9 cellular contexts compared by ENCODE assay signal in the genomic region with DNA sequence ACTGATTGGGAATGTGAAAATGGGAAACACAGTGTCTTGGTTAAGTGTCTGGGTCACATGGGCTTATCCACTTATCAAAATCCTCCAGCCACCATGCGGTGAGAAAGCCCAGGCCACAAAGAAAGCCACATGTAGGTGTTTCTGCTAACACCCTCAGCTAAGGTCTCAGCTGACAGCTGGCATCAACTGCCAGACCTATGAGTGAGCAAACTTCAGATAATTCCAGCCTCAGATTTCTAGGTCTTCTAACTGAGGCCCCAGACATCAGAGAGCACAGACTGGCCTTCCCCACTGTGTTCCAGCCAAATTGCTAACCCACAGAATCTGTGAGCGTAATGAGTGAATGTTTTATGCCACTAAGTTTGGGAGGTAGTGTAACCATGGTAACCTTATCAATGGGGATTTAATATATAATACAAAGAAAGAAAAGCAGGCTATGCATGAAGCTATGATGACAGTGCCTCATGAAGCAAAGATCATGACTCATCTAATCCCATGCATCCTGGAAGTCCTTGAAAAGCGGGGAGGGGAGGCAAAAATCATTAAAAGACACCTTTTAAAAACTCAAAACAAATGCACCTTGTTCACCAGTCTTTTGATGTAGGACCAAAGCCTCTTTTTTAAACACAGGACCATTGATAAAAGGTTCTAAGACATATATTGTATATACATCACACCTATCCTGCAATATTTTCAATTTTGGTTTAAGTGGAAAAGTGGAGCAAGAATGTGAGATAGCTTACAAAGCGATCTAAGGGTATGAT. TPM values are rescaled to one million over a fixed set of nuclear protein-coding genes. Genes with fewer than 3 reads are reported as not detected.
DNase-seq lines count a peak whose midpoint lies in the region; ATAC-seq and TF ChIP-seq lines count a peak whose summit lies in the region.
"Not testable (repeated sequence)": the region's sequence is repeated elsewhere in the genome, so short reads cannot be mapped to it uniquely, and the experiment has no call there.
"Had no signal": no experiment of that assay in that cellular context is flagged by ENCODE, and none has a peak within 500 bp of the region (broad histone marks: within the 10 kb centered on the region; RNA-seq: fewer than 3 reads in every experiment).

No MANE protein-coding gene starts in this region.

- intact Hi-C loops in CD8-positive, alpha-beta T cell (cut with DNase I, micrococcal nuclease) = loop anchor here in 1 of 2 experiments (5.0 kb wide), 1 partner anchor 480 kb away; no protein-coding TSS in a partner anchor
- intact Hi-C loops in activated CD4-positive, alpha-beta T cell treated with anti-CD3 and anti-CD28 coated beads, Interleukin-2, amount 10 ng/mL, durations not matched to agents 24 days and 14 days (cut with micrococcal nuclease); left ventricle myocardium superior (cut with micrococcal nuclease): not testable (repeated sequence)

- not testable (repeated sequence) for H3K9me3 ChIP-seq in CD8-positive, alpha-beta T cell (ENCODE audit: low read length); neural progenitor cell (ENCODE audit: low read depth)

- H3K4me1 Mint-ChIP-seq in CD8-positive, alpha-beta T cell (ENCODE audit: low read depth) = peaks cover 37% of the 10 kb centered on the region
- peaks cover 20% of the 10 kb centered on the region for H3K4me1 Mint-ChIP-seq in activated CD4-positive, alpha-beta T cell treated with anti-CD3 and anti-CD28 coated beads, Interleukin-2, amount 10 ng/mL, durations not matched to agents 24 days and 14 days
- peaks cover 36% of the 10 kb centered on the region for H3K4me1 Mint-ChIP-seq in neural progenitor cell

- not testable (repeated sequence) for H3K36me3 ChIP-seq in CD8-positive, alpha-beta T cell (ENCODE audit: insufficient read depth, low read length); brain microvascular endothelial cell (replicated peaks); neural progenitor cell

- not testable (repeated sequence) for H3K27me3 Mint-ChIP-seq in CD8-positive, alpha-beta T cell (ENCODE audit: low read depth); activated CD4-positive, alpha-beta T cell treated with anti-CD3 and anti-CD28 coated beads, Interleukin-2, amount 10 ng/mL, durations not matched to agents 24 days and 14 days; neural progenitor cell (ENCODE audit: insufficient read depth, low read depth)

- H3K27ac Mint-ChIP-seq in CD8-positive, alpha-beta T cell = peak overlapping the region; percentile 62
- H3K27ac Mint-ChIP-seq in activated CD4-positive, alpha-beta T cell treated with anti-CD3 and anti-CD28 coated beads, Interleukin-2, amount 10 ng/mL, durations not matched to agents 24 days and 14 days = peak overlapping the region; percentile 66
- peak overlapping the region; percentile 87 for H3K27ac Mint-ChIP-seq in neural progenitor cell

- not testable (repeated sequence) for H3K4me2 ChIP-seq in neural progenitor cell

- H3K27me3 ChIP-seq in CD8-positive, alpha-beta T cell (ENCODE audit: insufficient read depth, low read length); brain microvascular endothelial cell (replicated peaks); neural progenitor cell: not testable (repeated sequence)

- not testable (repeated sequence) for H3K27ac ChIP-seq in CD8-positive, alpha-beta T cell (ENCODE audit: low read depth, low read length); brain microvascular endothelial cell; neural progenitor cell

- H3K4me1 ChIP-seq in CD8-positive, alpha-beta T cell (ENCODE audit: insufficient read depth, low read length) = peaks cover 12% of the 10 kb centered on the region
- H3K4me1 ChIP-seq in neural progenitor cell = not testable (repeated sequence)

- not testable (repeated sequence) for H3F3A ChIP-seq in neural progenitor cell (ENCODE audit: low read depth)

- CTCF ChIA-PET in CD8-positive, alpha-beta T cell (lab: Charles Lee) = interaction anchor here (1.6 kb wide), 1 partner anchor 14 kb away, joined by 6 read pairs; no protein-coding TSS in a partner anchor

- not testable (repeated sequence) for H3K9ac ChIP-seq in neural progenitor cell

- H3K36me3 Mint-ChIP-seq in CD8-positive, alpha-beta T cell = peaks cover 54% of the 10 kb centered on the region
- peaks cover 25% of the 10 kb centered on the region for H3K36me3 Mint-ChIP-seq in activated CD4-positive, alpha-beta T cell treated with anti-CD3 and anti-CD28 coated beads, Interleukin-2, amount 10 ng/mL, durations not matched to agents 24 days and 14 days (ENCODE audit: low read depth)
- H3K36me3 Mint-ChIP-seq in neural progenitor cell = peaks cover 11% of the 10 kb centered on the region

- TF ChIP-seq CTCF in CD8-positive, alpha-beta T cell (IDR thresholded peaks at IDR 0.05); brain microvascular endothelial cell (IDR thresholded peaks at IDR 0.05; ENCODE audit: low read depth, low read length, missing control alignments); neural progenitor cell (IDR thresholded peaks at IDR 0.05): not testable (repeated sequence)

- DNase-seq in CD8-positive, alpha-beta T cell; activated CD4-positive, alpha-beta T cell treated with anti-CD3 and anti-CD28 coated beads, Interleukin-2, amount 10 ng/mL, durations not matched to agents 24 days and 14 days; neural progenitor cell (ENCODE audit: low spot score): not testable (repeated sequence)
- peak; percentile 31 for DNase-seq in NCI-H2107 treated with DMSO at 0.1 percent for 48 hours (lab: John Stamatoyannopoulos, UW; ENCODE audit: unreplicated experiment)
- peak; percentile 36 for DNase-seq in brain microvascular endothelial cell
- peak; percentile 38 for DNase-seq in left ventricle myocardium superior

- not testable (repeated sequence) for H2AFZ ChIP-seq in neural progenitor cell (replicated peaks)

- not testable (repeated sequence) for H4K20me1 ChIP-seq in neural progenitor cell (ENCODE audit: low read depth)

- H3K4me3 ChIP-seq in CD8-positive, alpha-beta T cell (ENCODE audit: low read depth, low read length); brain microvascular endothelial cell (ENCODE audit: low read depth, low read length); neural progenitor cell: not testable (repeated sequence)

- H3K9me3 Mint-ChIP-seq in CD8-positive, alpha-beta T cell; activated CD4-positive, alpha-beta T cell treated with anti-CD3 and anti-CD28 coated beads, Interleukin-2, amount 10 ng/mL, durations not matched to agents 24 days and 14 days; neural progenitor cell: not testable (repeated sequence)

- POLR2A ChIA-PET in CD8-positive, alpha-beta T cell (lab: Charles Lee) = not testable (repeated sequence)

- peaks cover 40% of the 10 kb centered on the region for H3K79me2 ChIP-seq in neural progenitor cell (ENCODE audit: low read depth)

- H3K4me3 Mint-ChIP-seq in CD8-positive, alpha-beta T cell; activated CD4-positive, alpha-beta T cell treated with anti-CD3 and anti-CD28 coated beads, Interleukin-2, amount 10 ng/mL, durations not matched to agents 24 days and 14 days: not testable (repeated sequence)
- H3K4me3 Mint-ChIP-seq in neural progenitor cell = peak overlapping the region; percentile 38

- ATAC-seq in CD8-positive, alpha-beta T cell = not testable (repeated sequence)
- ATAC-seq in GM18870 (IDR thresholded peaks at IDR 0.05; ENCODE audit: unreplicated experiment) (peak; percentile 55), HG02973 (IDR thresholded peaks at IDR 0.05; ENCODE audit: unreplicated experiment) (peak; percentile 72), left ventricle myocardium superior (peak; percentile 94)

- in situ Hi-C loops in brain microvascular endothelial cell (cut with HindIII; ENCODE audit: low pct_ligation_motif_present, low sequenced_read_pairs) = not testable (repeated sequence)

RNA-seq across cellular contexts. Expression of a gene that starts 28.2 kb away (rescaled TPM):
- total RNA-seq in CD8-positive, alpha-beta T cell = 1 to 10 TPM; 1.0 to 1.7 TPM
- total RNA-seq in activated CD4-positive, alpha-beta T cell treated with anti-CD3 and anti-CD28 coated beads, Interleukin-2, amount 10 ng/mL, durations not matched to agents 24 days and 14 days = 7.1 and 10.4 TPM in 2 replicates
- total RNA-seq in left ventricle myocardium superior = 5.1 TPM
- 24.9 and 38.4 TPM in 2 replicates for total RNA-seq in neural progenitor cell (ENCODE audit: low replicate concordance)

RNA-seq across cellular contexts. Expression of a gene that starts 58.7 kb away (rescaled TPM):
- total RNA-seq in CD8-positive, alpha-beta T cell = not detected
- not detected in 2 replicates for total RNA-seq in activated CD4-positive, alpha-beta T cell treated with anti-CD3 and anti-CD28 coated beads, Interleukin-2, amount 10 ng/mL, durations not matched to agents 24 days and 14 days
- 0.25 TPM for total RNA-seq in left ventricle myocardium superior
- 0.09 and 0.28 TPM in 2 replicates for total RNA-seq in neural progenitor cell (ENCODE audit: low replicate concordance)
- total RNA-seq: A673 had no signal
